In genomic region chr12:55996715-55997534, GRCh38 we compare ENCODE assay signal across 1 cellular context.
TF ChIP-seq lines count a peak whose summit lies in the region.

Gene SUOX, plus strand, starts transcription at chr12:55997276. Its CDS starts 4,946 bp downstream, at chr12:56002222.

TF ChIP-seq in HepG2, 621 proteins besides CTCF, POLR2A, EP300 and RAD21 (continued from another document and continues in another):
- TF ChIP-seq GMEB2 (CRISPR knock-in tag; IDR thresholded peaks at IDR 0.05; ENCODE audit: low read depth) (no peak), XRCC5 (optimal IDR thresholded peaks at IDR 0.05; ENCODE audit: low read length) (peak; percentile 86), ZNF275 (CRISPR knock-in tag; IDR thresholded peaks at IDR 0.05; ENCODE audit: borderline replicate concordance) (0 out of 2 replicates have a peak, but pooled peaks have one; percentile 72), AKAP8 (CRISPR knock-in tag; IDR thresholded peaks at IDR 0.05) (no peak), BRD4 (CRISPR knock-in tag; IDR thresholded peaks at IDR 0.05) (peak; percentile 75), IKZF4 (CRISPR knock-in tag; IDR thresholded peaks at IDR 0.05; ENCODE audit: borderline replicate concordance, low read depth, not compliant biosample characterization) (no peak), ZKSCAN5 (CRISPR knock-in tag; IDR thresholded peaks at IDR 0.05) (no peak), NCOA1 (CRISPR knock-in tag; IDR thresholded peaks at IDR 0.05) (no peak), RFX1 (IDR thresholded peaks at IDR 0.05) (peak; percentile 48; the same call in 1 of the 2 replicates), FIP1L1 (IDR thresholded peaks at IDR 0.05; ENCODE audit: borderline replicate concordance, insufficient read depth, low read depth, low read length) (0 out of 2 replicates have a peak, but pooled peaks have one; percentile 56), TFDP2 (CRISPR knock-in tag; IDR thresholded peaks at IDR 0.05) (peak; percentile 41), ZSCAN20 (CRISPR knock-in tag; IDR thresholded peaks at IDR 0.05; ENCODE audit: borderline replicate concordance) (no peak), MBD4 (IDR thresholded peaks at IDR 0.05; ENCODE audit: borderline replicate concordance, low read length) (no peak), ZNF44 (CRISPR knock-in tag; IDR thresholded peaks at IDR 0.05) (no peak), POLR2G (IDR thresholded peaks at IDR 0.05; ENCODE audit: low read depth, low read length) (peak; percentile 92), MYC (CRISPR knock-in tag; IDR thresholded peaks at IDR 0.05; ENCODE audit: borderline replicate concordance) (peak; percentile 60; the same call in 1 of the 2 replicates), TEAD3 (CRISPR knock-in tag; optimal IDR thresholded peaks at IDR 0.05; ENCODE audit: borderline replicate concordance) (peak; percentile 14), ZNF180 (CRISPR knock-in tag; IDR thresholded peaks at IDR 0.05; ENCODE audit: borderline replicate concordance, low read depth) (no peak; the same call in 1 of the 2 replicates), ZNF576 (CRISPR knock-in tag; IDR thresholded peaks at IDR 0.05) (no peak), ZNF883 (CRISPR knock-in tag; IDR thresholded peaks at IDR 0.05; ENCODE audit: not compliant biosample characterization) (peak; percentile 45), TRAFD1 (CRISPR knock-in tag; IDR thresholded peaks at IDR 0.05; ENCODE audit: borderline replicate concordance) (no peak), KIAA2018 (CRISPR knock-in tag; IDR thresholded peaks at IDR 0.05; ENCODE audit: borderline replicate concordance) (no peak), ZKSCAN8 (CRISPR knock-in tag; IDR thresholded peaks at IDR 0.05; ENCODE audit: borderline replicate concordance) (no peak; the same call in 1 of the 2 replicates), MXD3 (CRISPR knock-in tag; IDR thresholded peaks at IDR 0.05) (no peak), ZBTB10 (CRISPR knock-in tag; IDR thresholded peaks at IDR 0.05; ENCODE audit: borderline replicate concordance) (no peak), ZNF563 (CRISPR knock-in tag; IDR thresholded peaks at IDR 0.05) (0 out of 2 replicates have a peak, but pooled peaks have one; percentile 49), ZFP82 (CRISPR knock-in tag; IDR thresholded peaks at IDR 0.05; ENCODE audit: borderline replicate concordance) (no peak), PHF21A (CRISPR knock-in tag; IDR thresholded peaks at IDR 0.05) (peak; percentile 49; the same call in 1 of the 2 replicates), SIX4 (CRISPR knock-in tag; IDR thresholded peaks at IDR 0.05) (no peak; the same call in 1 of the 2 replicates), HOXA9 (CRISPR knock-in tag; IDR thresholded peaks at IDR 0.05; ENCODE audit: borderline replicate concordance) (no peak), SKIL (CRISPR knock-in tag; IDR thresholded peaks at IDR 0.05; ENCODE audit: borderline replicate concordance) (no peak), ZNF577 (CRISPR knock-in tag; IDR thresholded peaks at IDR 0.05; ENCODE audit: borderline replicate concordance, low read depth) (no peak), ZNF580 (CRISPR knock-in tag; IDR thresholded peaks at IDR 0.05; ENCODE audit: borderline replicate concordance, low read depth) (peak; percentile 51; the same call in 1 of the 2 replicates), MYPOP (CRISPR knock-in tag; IDR thresholded peaks at IDR 0.05) (0 out of 2 replicates have a peak, but pooled peaks have one; percentile 7), ISL2 (CRISPR knock-in tag; IDR thresholded peaks at IDR 0.05) (no peak), ZFY (CRISPR knock-in tag; IDR thresholded peaks at IDR 0.05) (peak; percentile 33; the same call in 1 of the 2 replicates), RELA (CRISPR knock-in tag; IDR thresholded peaks at IDR 0.05) (peak; percentile 51; the same call in 1 of the 2 replicates)
